Comparison of ENCODE assay signal across 28 cellular contexts in genomic region chr12:124853781-124854636, GRCh38.
DNase-seq lines count a peak whose midpoint lies in the region; ATAC-seq and TF ChIP-seq lines count a peak whose summit lies in the region.
"Had no signal": no experiment of that assay in that cellular context is flagged by ENCODE, and none has a peak within 500 bp of the region (broad histone marks: within the 10 kb centered on the region; RNA-seq: fewer than 3 reads in every experiment).

No MANE protein-coding gene starts in this region.

- H3K36me3 ChIP-seq in BLaER1: peaks cover 91% of the 10 kb centered on the region
- H3K36me3 ChIP-seq: gastroesophageal sphincter, SJSA1, suprapubic skin, vagina had no signal

- TF ChIP-seq CTCF in LNCaP clone FGC (IDR thresholded peaks at IDR 0.05; ENCODE audit: control insufficient read depth, extremely low read depth, insufficient read depth) (no peak), nephron progenitor cell (IDR thresholded peaks at IDR 0.05) (no peak)

- peak overlapping the region; percentile 67; the same call in 1 of the 2 replicates for H3K27ac ChIP-seq in BLaER1
- H3K27ac ChIP-seq: psoas muscle, SJSA1, suprapubic skin had no signal

- no peak overlapping the region for H3K9ac ChIP-seq in BLaER1

- H3K27ac Mint-ChIP-seq in central memory CD8-positive, alpha-beta T cell (ENCODE audit: low read depth): peak overlapping the region; percentile 10
- H3K27ac Mint-ChIP-seq in nephron progenitor cell: peak overlapping the region; percentile 79
- H3K27ac Mint-ChIP-seq: activated naive CD8-positive, alpha-beta T cell treated with anti-CD3 and anti-CD28 coated beads, Interleukin-2, amount 50 U/mL, for 24 hours; HFFc6; T-helper 1 cell treated with Interleukin-12 subunit alpha and Interleukin-12 subunit beta and Interleukin-4 antibody, amounts not matched to agents 30 μg/mL and 1 μg/mL, for 36 hours had no signal

- H3K4me3 ChIP-seq in BLaER1 (no peak overlapping the region), LNCaP clone FGC (ENCODE audit: low read depth, low read length) (no peak overlapping the region)
- H3K4me3 ChIP-seq: gastroesophageal sphincter, K562, mucosa of descending colon, psoas muscle, SJSA1, suprapubic skin, vagina had no signal

- H3K36me3 Mint-ChIP-seq in central memory CD8-positive, alpha-beta T cell (ENCODE audit: insufficient read depth): no peaks in the 10 kb centered on the region
- no peaks in the 10 kb centered on the region for H3K36me3 Mint-ChIP-seq in nephron progenitor cell (ENCODE audit: low read depth)
- H3K36me3 Mint-ChIP-seq: CD4-positive, CD25-positive, alpha-beta regulatory T cell had no signal

- H4K20me1 ChIP-seq in BLaER1: peaks cover 100% of the 10 kb centered on the region

- no peaks in the 10 kb centered on the region for H3K9me3 Mint-ChIP-seq in central memory CD8-positive, alpha-beta T cell
- H3K9me3 Mint-ChIP-seq in nephron progenitor cell: no peaks in the 10 kb centered on the region
- H3K9me3 Mint-ChIP-seq: activated naive CD8-positive, alpha-beta T cell treated with anti-CD3 and anti-CD28 coated beads, Interleukin-2, amount 50 U/mL, for 24 hours; HFFc6; T-helper 1 cell treated with Interleukin-12 subunit alpha and Interleukin-12 subunit beta and Interleukin-4 antibody, amounts not matched to agents 30 μg/mL and 1 μg/mL, for 36 hours had no signal

- no peaks in the 10 kb centered on the region for H3K27me3 ChIP-seq in BLaER1
- H3K27me3 ChIP-seq: gastroesophageal sphincter, SJSA1, suprapubic skin, vagina had no signal

- peaks cover 60% of the 10 kb centered on the region for H3K4me1 ChIP-seq in BLaER1
- H3K4me1 ChIP-seq: SJSA1 had no signal

- H3K27me3 Mint-ChIP-seq in central memory CD8-positive, alpha-beta T cell: no peaks in the 10 kb centered on the region
- H3K27me3 Mint-ChIP-seq in nephron progenitor cell (ENCODE audit: low read depth, poor library complexity): peaks cover 5% of the 10 kb centered on the region
- H3K27me3 Mint-ChIP-seq: activated naive CD8-positive, alpha-beta T cell treated with anti-CD3 and anti-CD28 coated beads, Interleukin-2, amount 50 U/mL, for 24 hours; CD4-positive, CD25-positive, alpha-beta regulatory T cell had no signal

- no peak for ATAC-seq in central memory CD8-positive, alpha-beta T cell (replicated peaks; ENCODE audit: extremely low read depth, poor library complexity, severe bottlenecking)
- ATAC-seq: activated naive CD8-positive, alpha-beta T cell treated with anti-CD3 and anti-CD28 coated beads, Interleukin-2, amount 50 U/mL, for 24 hours; gastroesophageal sphincter; K562; mucosa of descending colon; psoas muscle had no signal

- H3K4me3 Mint-ChIP-seq in central memory CD8-positive, alpha-beta T cell: no peak overlapping the region
- no peak overlapping the region for H3K4me3 Mint-ChIP-seq in nephron progenitor cell
- H3K4me3 Mint-ChIP-seq: activated naive CD8-positive, alpha-beta T cell treated with anti-CD3 and anti-CD28 coated beads, Interleukin-2, amount 50 U/mL, for 24 hours; HFFc6; T-helper 1 cell treated with Interleukin-12 subunit alpha and Interleukin-12 subunit beta and Interleukin-4 antibody, amounts not matched to agents 30 μg/mL and 1 μg/mL, for 36 hours had no signal

- DNase-seq in LNCaP clone FGC (ENCODE audit: low read depth): peak; percentile 40
- DNase-seq in central memory CD8-positive, alpha-beta T cell (ENCODE audit: low spot score in 2 of 2): no peak
- DNase-seq in nephron progenitor cell: no peak
- no peak for DNase-seq in DMS53 treated with DMSO at 0.1 percent for 48 hours (lab: John Stamatoyannopoulos, UW; ENCODE audit: unreplicated experiment)
- no peak for DNase-seq in NCI-H524 treated with DMSO at 0.1 percent for 48 hours (lab: John Stamatoyannopoulos, UW)
- no peak for DNase-seq in CD1c-positive myeloid dendritic cell (ENCODE audit: extremely low spot score)
- no peak for DNase-seq in midbrain (lab: John Stamatoyannopoulos, UW)
- DNase-seq: ACHN; activated CD4-positive, alpha-beta T cell treated with anti-CD3 and anti-CD28 coated beads for 4 hours; activated CD8-positive, alpha-beta memory T cell treated with anti-CD3 and anti-CD28 coated beads for 24 hours; activated gamma-delta T cell treated with Interleukin-2 at 50 U/mL for 16 hours; activated naive CD8-positive, alpha-beta T cell treated with anti-CD3 and anti-CD28 coated beads, Interleukin-2, amount 50 U/mL, for 24 hours; activated T-cell treated with anti-CD3 and anti-CD28 coated beads, Interleukin-2, amount 50 U/mL, for 1 hour; CD4-positive, CD25-positive, alpha-beta regulatory T cell; cortex of kidney; HFFc6; hypothalamus; MM.1S; mucosa of descending colon; NCI-H510A; psoas muscle had no signal

- H3K4me1 Mint-ChIP-seq in central memory CD8-positive, alpha-beta T cell: peaks cover 6% of the 10 kb centered on the region
- peaks cover 53% of the 10 kb centered on the region for H3K4me1 Mint-ChIP-seq in nephron progenitor cell

- 0 out of 2 replicates have a peak overlapping the region, but pooled peaks have one; percentile 5 for H3K4me2 ChIP-seq in BLaER1

- no peaks in the 10 kb centered on the region for H3K9me3 ChIP-seq in BLaER1
- H3K9me3 ChIP-seq: gastroesophageal sphincter, mucosa of descending colon, psoas muscle, SJSA1, suprapubic skin, vagina had no signal
